ENCODE assay signal across 1 cellular context in genomic region chr14:35158951-35159653, GRCh38.
A peak's percentile ranks its signal among the peaks of the same experiment; 100 is the strongest.
TF ChIP-seq lines count a peak whose summit lies in the region.

No MANE protein-coding gene starts in this region.

TF ChIP-seq in HepG2, 621 proteins besides CTCF, POLR2A, EP300 and RAD21 (continued from another document and continues in another):
- TF ChIP-seq ZNF7 (CRISPR knock-in tag; IDR thresholded peaks at IDR 0.05) (no peak), ZNF572 (CRISPR knock-in tag; IDR thresholded peaks at IDR 0.05) (no peak), ZNF790 (CRISPR knock-in tag; IDR thresholded peaks at IDR 0.05; ENCODE audit: borderline replicate concordance) (no peak), ZNF10 (CRISPR knock-in tag; IDR thresholded peaks at IDR 0.05; ENCODE audit: borderline replicate concordance, low read depth) (no peak), ZNF547 (CRISPR knock-in tag; IDR thresholded peaks at IDR 0.05) (no peak), BCLAF1 (IDR thresholded peaks at IDR 0.05) (no peak), ZMYM3 (CRISPR knock-in tag; IDR thresholded peaks at IDR 0.05) (no peak), MTA3 (CRISPR knock-in tag; IDR thresholded peaks at IDR 0.05) (no peak), DMAP1 (CRISPR knock-in tag; IDR thresholded peaks at IDR 0.05) (no peak), IKZF4 (CRISPR knock-in tag; IDR thresholded peaks at IDR 0.05; ENCODE audit: borderline replicate concordance, low read depth, not compliant biosample characterization) (no peak), ZNF841 (CRISPR knock-in tag; IDR thresholded peaks at IDR 0.05; ENCODE audit: borderline replicate concordance) (no peak), IRF1 (CRISPR knock-in tag; IDR thresholded peaks at IDR 0.05; ENCODE audit: low read depth) (no peak), ZSCAN20 (CRISPR knock-in tag; IDR thresholded peaks at IDR 0.05; ENCODE audit: borderline replicate concordance) (no peak), TGIF2 (CRISPR knock-in tag; IDR thresholded peaks at IDR 0.05) (no peak), TEAD2 (CRISPR knock-in tag; IDR thresholded peaks at IDR 0.05) (no peak), ZBTB7B (CRISPR knock-in tag; IDR thresholded peaks at IDR 0.05) (no peak), NFIB (CRISPR knock-in tag; IDR thresholded peaks at IDR 0.05; ENCODE audit: borderline replicate concordance) (no peak), ZNF75D (CRISPR knock-in tag; IDR thresholded peaks at IDR 0.05; ENCODE audit: borderline replicate concordance) (no peak), ZBTB1 (CRISPR knock-in tag; IDR thresholded peaks at IDR 0.05; ENCODE audit: borderline replicate concordance) (no peak), NKX3-1 (CRISPR knock-in tag; IDR thresholded peaks at IDR 0.05) (no peak), ZNF326 (CRISPR knock-in tag; IDR thresholded peaks at IDR 0.05; ENCODE audit: borderline replicate concordance) (no peak), ZNF441 (CRISPR knock-in tag; IDR thresholded peaks at IDR 0.05; ENCODE audit: borderline replicate concordance) (no peak), HOXA9 (CRISPR knock-in tag; IDR thresholded peaks at IDR 0.05; ENCODE audit: borderline replicate concordance) (0 out of 2 replicates have a peak, but pooled peaks have one; percentile 41), ARNT (IDR thresholded peaks at IDR 0.05) (no peak), RBM39 (IDR thresholded peaks at IDR 0.05; ENCODE audit: low read depth, low read length, poor library complexity, severe bottlenecking) (no peak), ZNF768 (CRISPR knock-in tag; IDR thresholded peaks at IDR 0.05) (no peak), MBD4 (IDR thresholded peaks at IDR 0.05; ENCODE audit: borderline replicate concordance, low read length) (no peak), ZNF205 (CRISPR knock-in tag; IDR thresholded peaks at IDR 0.05) (peak; percentile 82; the same call in 1 of the 2 replicates), REPIN1 (CRISPR knock-in tag; IDR thresholded peaks at IDR 0.05; ENCODE audit: borderline replicate concordance, low read depth) (no peak), ZNF142 (CRISPR knock-in tag; IDR thresholded peaks at IDR 0.05) (no peak), STAG1 (CRISPR knock-in tag; IDR thresholded peaks at IDR 0.05) (no peak), ZBTB43 (CRISPR knock-in tag; conservative IDR thresholded peaks at IDR 0.05) (no peak), ZSCAN31 (CRISPR knock-in tag; IDR thresholded peaks at IDR 0.05; ENCODE audit: low read depth) (no peak), XRCC5 (optimal IDR thresholded peaks at IDR 0.05; ENCODE audit: low read length) (no peak), KAT2B (IDR thresholded peaks at IDR 0.05; ENCODE audit: borderline replicate concordance, low read depth, low read length) (no peak), MXD4 (CRISPR knock-in tag; IDR thresholded peaks at IDR 0.05) (no peak), GTF3A (CRISPR knock-in tag; conservative IDR thresholded peaks at IDR 0.05) (no peak), LCORL (IDR thresholded peaks at IDR 0.05) (no peak), LCORL (CRISPR knock-in tag; IDR thresholded peaks at IDR 0.05) (no peak), SALL2 (CRISPR knock-in tag; IDR thresholded peaks at IDR 0.05) (no peak), HNRNPUL1 (IDR thresholded peaks at IDR 0.05; ENCODE audit: low read depth, low read length) (no peak), ZNF468 (CRISPR knock-in tag; IDR thresholded peaks at IDR 0.05) (no peak), SMYD3 (CRISPR knock-in tag; IDR thresholded peaks at IDR 0.05) (no peak), NAIF1 (CRISPR knock-in tag; IDR thresholded peaks at IDR 0.05; ENCODE audit: borderline replicate concordance) (no peak), ZSCAN21 (CRISPR knock-in tag; IDR thresholded peaks at IDR 0.05; ENCODE audit: borderline replicate concordance) (no peak)
- TF ChIP-seq, protein P1, sequence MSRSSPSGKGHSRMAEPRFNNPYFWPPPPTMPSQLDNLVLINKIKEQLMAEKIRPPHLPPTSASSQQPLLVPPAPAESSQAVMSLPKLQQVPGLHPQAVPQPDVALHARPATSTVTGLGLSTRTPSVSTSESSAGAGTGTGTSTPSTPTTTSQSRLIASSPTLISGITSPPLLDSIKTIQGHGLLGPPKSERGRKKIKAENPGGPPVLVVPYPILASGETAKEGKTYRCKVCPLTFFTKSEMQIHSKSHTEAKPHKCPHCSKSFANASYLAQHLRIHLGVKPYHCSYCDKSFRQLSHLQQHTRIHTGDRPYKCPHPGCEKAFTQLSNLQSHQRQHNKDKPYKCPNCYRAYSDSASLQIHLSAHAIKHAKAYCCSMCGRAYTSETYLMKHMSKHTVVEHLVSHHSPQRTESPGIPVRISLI (CRISPR knock-in tag; IDR thresholded peaks at IDR 0.05; ENCODE audit: borderline replicate concordance): peak; percentile 61; the same call in 1 of the 2 replicates
- TF ChIP-seq, protein P2, sequence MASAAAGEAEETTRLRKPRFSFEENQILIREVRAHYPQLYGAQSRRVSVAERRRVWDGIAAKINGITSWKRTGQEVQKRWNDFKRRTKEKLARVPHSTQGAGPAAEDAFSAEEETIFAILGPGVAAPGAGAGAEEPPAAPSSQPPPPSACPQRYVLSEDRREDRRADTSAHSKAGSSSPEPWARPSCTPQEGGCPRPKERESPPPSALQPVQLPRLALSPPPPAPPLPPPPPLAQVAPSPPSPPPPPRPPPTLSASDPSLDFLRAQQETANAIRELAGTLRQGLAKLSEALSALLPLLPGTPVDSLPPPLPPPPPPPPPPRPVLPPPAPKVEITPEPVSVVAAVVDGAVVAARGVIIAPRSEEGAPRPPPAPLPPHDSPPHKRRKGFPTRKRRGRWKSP (CRISPR knock-in tag; IDR thresholded peaks at IDR 0.05): no peak
- TF ChIP-seq, protein P3, sequence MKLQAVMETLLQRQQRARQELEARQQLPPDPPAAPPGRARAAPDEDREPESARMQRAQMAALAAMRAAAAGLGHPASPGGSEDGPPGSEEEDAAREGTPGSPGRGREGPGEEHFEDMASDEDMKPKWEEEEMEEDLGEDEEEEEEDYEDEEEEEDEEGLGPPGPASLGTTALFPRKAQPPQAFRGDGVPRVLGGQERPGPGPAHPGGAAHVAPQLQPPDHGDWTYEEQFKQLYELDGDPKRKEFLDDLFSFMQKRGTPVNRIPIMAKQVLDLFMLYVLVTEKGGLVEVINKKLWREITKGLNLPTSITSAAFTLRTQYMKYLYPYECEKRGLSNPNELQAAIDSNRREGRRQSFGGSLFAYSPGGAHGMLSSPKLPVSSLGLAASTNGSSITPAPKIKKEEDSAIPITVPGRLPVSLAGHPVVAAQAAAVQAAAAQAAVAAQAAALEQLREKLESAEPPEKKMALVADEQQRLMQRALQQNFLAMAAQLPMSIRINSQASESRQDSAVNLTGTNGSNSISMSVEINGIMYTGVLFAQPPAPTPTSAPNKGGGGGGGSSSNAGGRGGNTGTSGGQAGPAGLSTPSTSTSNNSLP (IDR thresholded peaks at IDR 0.05; ENCODE audit: low read depth, low read length): peak; percentile 51; the same call in 1 of the 2 replicates
- TF ChIP-seq, protein P4, sequence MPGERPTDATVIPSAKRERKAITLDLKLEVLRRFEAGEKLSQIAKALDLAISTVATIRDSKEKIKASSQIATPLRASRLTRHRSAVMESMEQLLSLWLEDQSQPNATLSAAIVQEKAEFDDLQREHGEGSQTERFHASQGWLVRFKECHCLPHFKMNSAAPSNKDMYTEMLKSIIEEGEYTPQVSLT (CRISPR knock-in tag; IDR thresholded peaks at IDR 0.05; ENCODE audit: borderline replicate concordance, low read depth): no peak
- TF ChIP-seq, protein P5, sequence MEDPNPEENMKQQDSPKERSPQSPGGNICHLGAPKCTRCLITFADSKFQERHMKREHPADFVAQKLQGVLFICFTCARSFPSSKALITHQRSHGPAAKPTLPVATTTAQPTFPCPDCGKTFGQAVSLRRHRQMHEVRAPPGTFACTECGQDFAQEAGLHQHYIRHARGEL (CRISPR knock-in tag; IDR thresholded peaks at IDR 0.05): no peak
- TF ChIP-seq, protein P6, sequence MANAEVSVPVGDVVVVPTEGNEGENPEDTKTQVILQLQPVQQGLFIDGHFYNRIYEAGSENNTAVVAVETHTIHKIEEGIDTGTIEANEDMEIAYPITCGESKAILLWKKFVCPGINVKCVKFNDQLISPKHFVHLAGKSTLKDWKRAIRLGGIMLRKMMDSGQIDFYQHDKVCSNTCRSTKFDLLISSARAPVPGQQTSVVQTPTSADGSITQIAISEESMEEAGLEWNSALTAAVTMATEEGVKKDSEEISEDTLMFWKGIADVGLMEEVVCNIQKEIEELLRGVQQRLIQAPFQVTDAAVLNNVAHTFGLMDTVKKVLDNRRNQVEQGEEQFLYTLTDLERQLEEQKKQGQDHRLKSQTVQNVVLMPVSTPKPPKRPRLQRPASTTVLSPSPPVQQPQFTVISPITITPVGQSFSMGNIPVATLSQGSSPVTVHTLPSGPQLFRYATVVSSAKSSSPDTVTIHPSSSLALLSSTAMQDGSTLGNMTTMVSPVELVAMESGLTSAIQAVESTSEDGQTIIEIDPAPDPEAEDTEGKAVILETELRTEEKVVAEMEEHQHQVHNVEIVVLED (CRISPR knock-in tag; IDR thresholded peaks at IDR 0.05; ENCODE audit: borderline replicate concordance): no peak
